ENCODE assay signal across 24 cellular contexts in genomic region chr18:79463424-79463960, GRCh38.
"Had no signal": no experiment of that assay in that cellular context is flagged by ENCODE, and none has a peak within 500 bp of the region (broad histone marks: within the 10 kb centered on the region; RNA-seq: fewer than 3 reads in every experiment).

No MANE protein-coding gene starts in this region.

- FAIRE-seq: pancreas had no signal

- H3K4me3 Mint-ChIP-seq: activated CD8-positive, alpha-beta memory T cell treated with anti-CD3 and anti-CD28 coated beads, Interleukin-2, amount 10 ng/mL, durations not matched to agents 7 days and 5 days; activated CD8-positive, alpha-beta T cell treated with anti-CD3 and anti-CD28 coated beads for 36 hours; mesothelial cell of epicardium; natural killer cell; T-helper 1 cell treated with Interleukin-12 subunit alpha and Interleukin-12 subunit beta and Interleukin-4 antibody, amounts not matched to agents 30 μg/mL and 1 μg/mL, for 36 hours had no signal

- DNase-seq: activated CD4-positive, alpha-beta T cell treated with anti-CD3 and anti-CD28 coated beads for 48 hours; activated CD8-positive, alpha-beta memory T cell treated with anti-CD3 and anti-CD28 coated beads, Interleukin-2, amount 10 ng/mL, durations not matched to agents 7 days and 5 days; activated CD8-positive, alpha-beta T cell treated with anti-CD3 and anti-CD28 coated beads for 36 hours; activated T-cell treated with anti-CD3 and anti-CD28 coated beads for 4 hours; anterior cingulate cortex; body of pancreas; head of caudate nucleus; hypothalamus; left ventricle myocardium inferior; natural killer cell; psoas muscle; spleen; stimulated activated CD4-positive, alpha-beta T cell treated with anti-CD3 and anti-CD28 coated beads, Interleukin-4, amount 100 ng/mL, for 24 hours; stomach; T1000; trophoblast cell had no signal

- H3K9me3 ChIP-seq: body of pancreas, gastroesophageal sphincter, left ventricle myocardium inferior, pancreas, psoas muscle, right atrium auricular region, spleen, stomach, vagina had no signal

- H3K27me3 Mint-ChIP-seq: activated CD8-positive, alpha-beta memory T cell treated with anti-CD3 and anti-CD28 coated beads, Interleukin-2, amount 10 ng/mL, durations not matched to agents 7 days and 5 days; activated CD8-positive, alpha-beta T cell treated with anti-CD3 and anti-CD28 coated beads for 36 hours had no signal

- H3K36me3 Mint-ChIP-seq: activated CD8-positive, alpha-beta memory T cell treated with anti-CD3 and anti-CD28 coated beads, Interleukin-2, amount 10 ng/mL, durations not matched to agents 7 days and 5 days; mesothelial cell of epicardium; natural killer cell had no signal

- H3K27ac ChIP-seq: body of pancreas, cardiac muscle cell, epithelial cell of prostate, gastroesophageal sphincter, left ventricle myocardium inferior, pancreas, psoas muscle, right atrium auricular region, stomach, vagina had no signal

- H3K27ac Mint-ChIP-seq: activated CD8-positive, alpha-beta memory T cell treated with anti-CD3 and anti-CD28 coated beads, Interleukin-2, amount 10 ng/mL, durations not matched to agents 7 days and 5 days; activated CD8-positive, alpha-beta T cell treated with anti-CD3 and anti-CD28 coated beads for 36 hours; mesothelial cell of epicardium; natural killer cell; T-helper 1 cell treated with Interleukin-12 subunit alpha and Interleukin-12 subunit beta and Interleukin-4 antibody, amounts not matched to agents 30 μg/mL and 1 μg/mL, for 36 hours had no signal

- H3K36me3 ChIP-seq: cardiac muscle cell, pancreas had no signal

- H3K4me3 ChIP-seq: body of pancreas, cardiac muscle cell, gastroesophageal sphincter, left ventricle myocardium inferior, pancreas, psoas muscle, right atrium auricular region, spleen, stomach, vagina had no signal

- H3K27me3 ChIP-seq: body of pancreas, cardiac muscle cell, gastroesophageal sphincter, pancreas, right atrium auricular region, spleen, stomach, vagina had no signal

- H3K9me3 Mint-ChIP-seq: activated CD8-positive, alpha-beta T cell treated with anti-CD3 and anti-CD28 coated beads for 36 hours; mesothelial cell of epicardium; natural killer cell; T-helper 1 cell treated with Interleukin-12 subunit alpha and Interleukin-12 subunit beta and Interleukin-4 antibody, amounts not matched to agents 30 μg/mL and 1 μg/mL, for 36 hours had no signal

- H3K4me1 ChIP-seq: pancreas had no signal
